Comparison of ENCODE assay signal across 9 cellular contexts in the genomic region with DNA sequence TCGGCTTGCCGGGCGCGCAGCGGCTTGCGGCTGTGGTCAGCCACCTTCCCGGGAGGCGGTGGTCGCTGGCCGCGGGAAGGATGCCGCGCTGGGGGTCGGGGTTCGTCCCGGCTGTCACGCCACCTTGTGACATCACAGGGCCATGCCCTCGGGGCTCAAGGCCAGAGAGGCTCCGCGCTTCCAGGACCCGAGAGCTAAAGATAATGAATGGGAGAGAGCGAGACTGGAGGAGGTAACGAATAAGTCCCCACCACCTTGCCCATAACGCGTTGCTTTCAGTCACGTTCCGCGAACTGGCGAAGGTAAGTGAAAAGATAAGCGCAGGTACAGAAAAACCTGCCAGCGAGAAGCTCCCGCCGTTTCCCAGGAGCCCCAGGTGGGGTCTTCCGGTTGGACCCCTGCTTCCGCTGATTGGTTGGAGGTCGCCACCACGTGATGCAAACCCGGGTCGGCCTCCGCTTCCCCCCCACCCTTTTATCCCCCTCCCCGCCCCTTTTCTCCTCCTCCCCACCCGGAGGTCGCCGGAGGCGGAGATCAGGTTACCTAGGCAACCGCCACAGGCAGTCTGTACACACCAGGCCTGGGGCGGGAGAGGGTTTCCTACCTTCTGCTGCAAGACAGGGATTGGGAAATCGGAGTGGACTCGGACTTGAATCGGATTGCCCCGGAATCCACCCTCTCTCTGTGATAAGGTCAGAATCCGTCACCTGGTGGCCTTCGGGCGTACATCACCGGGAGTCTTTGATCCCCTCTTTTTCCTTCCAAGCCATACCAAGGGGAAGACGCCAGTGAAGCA. TPM values are rescaled to one million over a fixed set of nuclear protein-coding genes. Genes with fewer than 3 reads are reported as not detected.
A peak's percentile ranks its signal among the peaks of the same experiment; 100 is the strongest.
DNase-seq lines count a peak whose midpoint lies in the region; ATAC-seq and TF ChIP-seq lines count a peak whose summit lies in the region.
"Had no signal": no experiment of that assay in that cellular context is flagged by ENCODE, and none has a peak within 500 bp of the region (broad histone marks: within the 10 kb centered on the region; RNA-seq: fewer than 3 reads in every experiment).

A gene (plus strand): TSS at position 563 of the 796 bp plus-strand sequence.

- no peak for TF ChIP-seq EP300 in Ishikawa (IDR thresholded peaks at IDR 0.05; ENCODE audit: borderline replicate concordance)

- no peaks in the 10 kb centered on the region for H3K9me3 ChIP-seq in endodermal cell (ENCODE audit: control insufficient read depth, low read length)

- H3K4me1 Mint-ChIP-seq in T-helper 2 cell treated with Interferon-gamma antibody and Interleukin-4, amounts not matched to agents 5 μg/mL and 100 μg/mL, for 36 hours (ENCODE audit: low read depth): peaks cover 4% of the 10 kb centered on the region
- H3K4me1 Mint-ChIP-seq in endodermal cell: peaks cover 8% of the 10 kb centered on the region

- peak within 1 kb of the TSS; percentile 97 for H3K4me3 ChIP-seq in endodermal cell (ENCODE audit: low read length)

- peaks cover 12% of the 10 kb centered on the region for H3K36me3 ChIP-seq in endodermal cell (ENCODE audit: control insufficient read depth, insufficient read depth, low read length)

- peaks cover 43% of the 10 kb centered on the region for H3K27me3 Mint-ChIP-seq in T-helper 2 cell treated with Interferon-gamma antibody and Interleukin-4, amounts not matched to agents 5 μg/mL and 100 μg/mL, for 36 hours (ENCODE audit: low read depth)
- no peaks in the 10 kb centered on the region for H3K27me3 Mint-ChIP-seq in endodermal cell (ENCODE audit: insufficient read depth)

- H3K27me3 ChIP-seq in endodermal cell (ENCODE audit: control insufficient read depth, insufficient read depth, low read length, poor library complexity, severe bottlenecking): no peaks in the 10 kb centered on the region

- H3K36me3 Mint-ChIP-seq in T-helper 2 cell treated with Interferon-gamma antibody and Interleukin-4, amounts not matched to agents 5 μg/mL and 100 μg/mL, for 36 hours (ENCODE audit: low read depth): no peaks in the 10 kb centered on the region
- peaks cover 12% of the 10 kb centered on the region for H3K36me3 Mint-ChIP-seq in endodermal cell (ENCODE audit: low read depth)

- WGBS in endodermal cell (ENCODE audit: insufficient coverage in 1 of 2, insufficient read length in 1 of 2), 2 experiments: 0 to 2% methylated on average over 11 to 55 of the region's 56 CpGs

- no peak for TF ChIP-seq RAD21 in Ishikawa (IDR thresholded peaks at IDR 0.05; ENCODE audit: low read depth)

- no peak for ATAC-seq in HG02623 (IDR thresholded peaks at IDR 0.05; ENCODE audit: unreplicated experiment)

- peaks cover 6% of the 10 kb centered on the region for H3K4me1 ChIP-seq in endodermal cell (ENCODE audit: control insufficient read depth, insufficient read depth, low read length)

- DNase-seq in EL (peak; percentile 3), endodermal cell (peak; percentile 98), midbrain (lab: John Stamatoyannopoulos, UW) (peak; percentile 22), T1000 (lab: John Stamatoyannopoulos, UW) (no peak)
- no peak for DNase-seq in T-helper 2 cell treated with Interferon-gamma antibody and Interleukin-4, amounts not matched to agents 5 μg/mL and 100 μg/mL, for 36 hours (ENCODE audit: low spot score)

- TF ChIP-seq CTCF in endodermal cell (conservative IDR thresholded peaks at IDR 0.05): peak; percentile 37

- H3K9ac ChIP-seq in endodermal cell (ENCODE audit: extremely low read depth, low read length, poor library complexity, severe bottlenecking): peak within 1 kb of the TSS; percentile 76

- H3K27ac ChIP-seq in endodermal cell (ENCODE audit: low read depth, low read length): peak within 1 kb of the TSS; percentile 87
- peak within 1 kb of the TSS; percentile 20 for H3K27ac ChIP-seq in temporal lobe (ENCODE audit: low read depth, low read length)

- H3K27ac Mint-ChIP-seq in T-helper 2 cell treated with Interferon-gamma antibody and Interleukin-4, amounts not matched to agents 5 μg/mL and 100 μg/mL, for 36 hours: no peak within 1 kb of the TSS
- peak within 1 kb of the TSS; percentile 96 for H3K27ac Mint-ChIP-seq in endodermal cell

- H3K9me3 Mint-ChIP-seq in T-helper 2 cell treated with Interferon-gamma antibody and Interleukin-4, amounts not matched to agents 5 μg/mL and 100 μg/mL, for 36 hours: no peaks in the 10 kb centered on the region
- H3K9me3 Mint-ChIP-seq in endodermal cell: no peaks in the 10 kb centered on the region

- peak within 1 kb of the TSS; percentile 41 for H3K4me3 Mint-ChIP-seq in T-helper 2 cell treated with Interferon-gamma antibody and Interleukin-4, amounts not matched to agents 5 μg/mL and 100 μg/mL, for 36 hours
- peak within 1 kb of the TSS; percentile 69 for H3K4me3 Mint-ChIP-seq in endodermal cell

TF ChIP-seq in Ishikawa, 13 proteins besides CTCF, POLR2A, EP300 and RAD21:
- TF ChIP-seq, protein P1, sequence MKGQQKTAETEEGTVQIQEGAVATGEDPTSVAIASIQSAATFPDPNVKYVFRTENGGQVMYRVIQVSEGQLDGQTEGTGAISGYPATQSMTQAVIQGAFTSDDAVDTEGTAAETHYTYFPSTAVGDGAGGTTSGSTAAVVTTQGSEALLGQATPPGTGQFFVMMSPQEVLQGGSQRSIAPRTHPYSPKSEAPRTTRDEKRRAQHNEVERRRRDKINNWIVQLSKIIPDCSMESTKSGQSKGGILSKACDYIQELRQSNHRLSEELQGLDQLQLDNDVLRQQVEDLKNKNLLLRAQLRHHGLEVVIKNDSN (IDR thresholded peaks at IDR 0.05): peak; percentile 67
- no peak for TF ChIP-seq TEAD4 (IDR thresholded peaks at IDR 0.05)
- TF ChIP-seq, protein P2, sequence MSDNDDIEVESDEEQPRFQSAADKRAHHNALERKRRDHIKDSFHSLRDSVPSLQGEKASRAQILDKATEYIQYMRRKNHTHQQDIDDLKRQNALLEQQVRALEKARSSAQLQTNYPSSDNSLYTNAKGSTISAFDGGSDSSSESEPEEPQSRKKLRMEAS (IDR thresholded peaks at IDR 0.05): peak; percentile 49; the same call in 1 of the 2 replicates

RNA-seq across cellular contexts. Expression of the gene that starts here (rescaled TPM):
- total RNA-seq in endodermal cell (1 to 10 TPM; 3.0 to 3.5 TPM), temporal lobe (3.0 TPM)
- 3.9 TPM for polyA plus RNA-seq in endodermal cell (2013, experiment 1 of 2)
- polyA plus RNA-seq in endodermal cell (2013, experiment 2 of 2): 4.5 TPM
- total RNA-seq: HT1080 had no signal

Comparison
In these comparisons a context has a peak if more than half of its experiments do, and no peak if none do; other contexts are left out.
1. DNase-seq: peak in EL (single experiment), endodermal cell (single experiment) and midbrain (single experiment); none in T-helper 2 cell treated with Interferon-gamma antibody and Interleukin-4, amounts not matched to agents 5 μg/mL and 100 μg/mL, for 36 hours (single experiment) and T1000 (single experiment).